ENCODE assay signal across 18 cellular contexts in genomic region chr2:64000630-64001381, GRCh38. TPM values are rescaled to one million over a fixed set of nuclear protein-coding genes. Genes with fewer than 3 reads are reported as not detected.
DNase-seq lines count a peak whose midpoint lies in the region; ATAC-seq and TF ChIP-seq lines count a peak whose summit lies in the region.
"Had no signal": no experiment of that assay in that cellular context is flagged by ENCODE, and none has a peak within 500 bp of the region (broad histone marks: within the 10 kb centered on the region; RNA-seq: fewer than 3 reads in every experiment).

No MANE protein-coding gene starts in this region.

- no peaks in the 10 kb centered on the region for H3K27me3 ChIP-seq in cardiac muscle cell
- H3K27me3 ChIP-seq: esophagus squamous epithelium had no signal

- no peaks in the 10 kb centered on the region for H3K9me3 ChIP-seq in cardiac muscle cell (ENCODE audit: low read depth)

- no peak overlapping the region for H3K4me3 Mint-ChIP-seq in activated naive CD8-positive, alpha-beta T cell treated with anti-CD3 and anti-CD28 coated beads for 36 hours
- no peak overlapping the region for H3K4me3 Mint-ChIP-seq in activated naive CD8-positive, alpha-beta T cell treated with anti-CD3 and anti-CD28 coated beads, Interleukin-2, amount 50 U/mL, for 24 hours
- H3K4me3 Mint-ChIP-seq in WTC11, result no peak overlapping the region
- H3K4me3 Mint-ChIP-seq: dendritic cell treated with granulocyte-macrophage colony-stimulating factor and Interleukin-4, amounts not matched to agents 40 ng/mL and 50 ng/mL, for 4 days; nephron progenitor cell; stimulated activated naive CD8-positive, alpha-beta T cell treated with anti-CD3 and anti-CD28 coated beads, Interleukin-15, amount 100 ng/mL, for 72 hours; T-helper 17 cell had no signal

- peaks cover 13% of the 10 kb centered on the region for H3K9me3 Mint-ChIP-seq in activated naive CD8-positive, alpha-beta T cell treated with anti-CD3 and anti-CD28 coated beads for 36 hours
- peaks cover 21% of the 10 kb centered on the region for H3K9me3 Mint-ChIP-seq in activated naive CD8-positive, alpha-beta T cell treated with anti-CD3 and anti-CD28 coated beads, Interleukin-2, amount 50 U/mL, for 24 hours
- H3K9me3 Mint-ChIP-seq in WTC11, result peaks cover 44% of the 10 kb centered on the region

- peaks cover 10% of the 10 kb centered on the region for H3K4me1 Mint-ChIP-seq in activated naive CD8-positive, alpha-beta T cell treated with anti-CD3 and anti-CD28 coated beads for 36 hours
- peaks cover 3% of the 10 kb centered on the region for H3K4me1 Mint-ChIP-seq in activated naive CD8-positive, alpha-beta T cell treated with anti-CD3 and anti-CD28 coated beads, Interleukin-2, amount 50 U/mL, for 24 hours
- H3K4me1 Mint-ChIP-seq in WTC11, result peaks cover 6% of the 10 kb centered on the region
- H3K4me1 Mint-ChIP-seq: nephron progenitor cell; stimulated activated naive CD8-positive, alpha-beta T cell treated with anti-CD3 and anti-CD28 coated beads, Interleukin-15, amount 100 ng/mL, for 72 hours had no signal

- H3K27ac Mint-ChIP-seq in activated naive CD8-positive, alpha-beta T cell treated with anti-CD3 and anti-CD28 coated beads for 36 hours, result peak overlapping the region; percentile 50
- no peak overlapping the region for H3K27ac Mint-ChIP-seq in activated naive CD8-positive, alpha-beta T cell treated with anti-CD3 and anti-CD28 coated beads, Interleukin-2, amount 50 U/mL, for 24 hours
- H3K27ac Mint-ChIP-seq in WTC11, result no peak overlapping the region
- H3K27ac Mint-ChIP-seq: dendritic cell treated with granulocyte-macrophage colony-stimulating factor and Interleukin-4, amounts not matched to agents 40 ng/mL and 50 ng/mL, for 4 days; nephron progenitor cell; stimulated activated naive CD8-positive, alpha-beta T cell treated with anti-CD3 and anti-CD28 coated beads, Interleukin-15, amount 100 ng/mL, for 72 hours; T-helper 17 cell had no signal

- CTCF ChIA-PET in WTC11 (lab: Charles Lee) (interaction anchor here (0.6 to 1.3 kb wide), 4 partner anchors 10 to 1020 kb away, joined by 3 to 4 read pairs (median 4); partner anchors contain the start of gene VPS54), RWPE1 (lab: Yijun Ruan, JAX) (no interaction called here)

- POLR2A ChIA-PET in WTC11 (lab: Charles Lee) (no interaction called here), RWPE1 (lab: Yijun Ruan, JAX; ENCODE audit: low non-redundant PET) (no interaction called here)

- DNase-seq in activated naive CD8-positive, alpha-beta T cell treated with anti-CD3 and anti-CD28 coated beads for 36 hours, result no peak
- no peak for DNase-seq in activated naive CD8-positive, alpha-beta T cell treated with anti-CD3 and anti-CD28 coated beads, Interleukin-2, amount 50 U/mL, for 24 hours
- DNase-seq in WTC11 (ENCODE audit: low spot score) (no peak), cardiac muscle cell (ENCODE audit: low read depth in 1 of 2, low spot score in 1 of 2) (no peak), retinal pigment epithelial cell (ENCODE audit: low read depth) (no peak), medulla oblongata (ENCODE audit: extremely low spot score) (no peak), SW 1271 (lab: John Stamatoyannopoulos, UW) (no peak), RWPE1 (ENCODE audit: low spot score) (no peak)
- DNase-seq: activated gamma-delta T cell; DMS153; esophagus squamous epithelium; NCI-H1694; nephron progenitor cell; NK-92 treated with Interleukin-12 subunit alpha and Interleukin-12 subunit beta, amount 100 ng/mL, for 24 hours; stimulated activated naive CD8-positive, alpha-beta T cell treated with anti-CD3 and anti-CD28 coated beads, Interleukin-15, amount 100 ng/mL, for 72 hours; T-helper 17 cell had no signal

- H3K27ac ChIP-seq in cardiac muscle cell, result no peak overlapping the region
- no peak overlapping the region for H3K27ac ChIP-seq in RWPE1
- H3K27ac ChIP-seq: C4-2B, esophagus squamous epithelium had no signal

- peaks cover 39% of the 10 kb centered on the region for H3K36me3 Mint-ChIP-seq in activated naive CD8-positive, alpha-beta T cell treated with anti-CD3 and anti-CD28 coated beads for 36 hours
- peaks cover 19% of the 10 kb centered on the region for H3K36me3 Mint-ChIP-seq in activated naive CD8-positive, alpha-beta T cell treated with anti-CD3 and anti-CD28 coated beads, Interleukin-2, amount 50 U/mL, for 24 hours (ENCODE audit: low read depth)
- peaks cover 45% of the 10 kb centered on the region for H3K36me3 Mint-ChIP-seq in WTC11

- no peak overlapping the region for H3K4me3 ChIP-seq in cardiac muscle cell
- H3K4me3 ChIP-seq in retinal pigment epithelial cell (ENCODE audit: low read length), result no peak overlapping the region
- H3K4me3 ChIP-seq: esophagus squamous epithelium had no signal

- TF ChIP-seq CTCF in WTC11 (IDR thresholded peaks at IDR 0.05) (no peak), cardiac muscle cell (IDR thresholded peaks at IDR 0.05; ENCODE audit: low read depth, low read length) (peak; percentile 2), retinal pigment epithelial cell (conservative IDR thresholded peaks at IDR 0.05; ENCODE audit: low read depth, low read length) (peak; percentile 5), RWPE1 (conservative IDR thresholded peaks at IDR 0.05; ENCODE audit: low read depth) (no peak)

- no peaks in the 10 kb centered on the region for H3K4me1 ChIP-seq in cardiac muscle cell (ENCODE audit: low read depth)

- no peaks in the 10 kb centered on the region for H3K27me3 Mint-ChIP-seq in activated naive CD8-positive, alpha-beta T cell treated with anti-CD3 and anti-CD28 coated beads for 36 hours
- no peaks in the 10 kb centered on the region for H3K27me3 Mint-ChIP-seq in activated naive CD8-positive, alpha-beta T cell treated with anti-CD3 and anti-CD28 coated beads, Interleukin-2, amount 50 U/mL, for 24 hours
- H3K27me3 Mint-ChIP-seq in WTC11 (ENCODE audit: low read depth), result no peaks in the 10 kb centered on the region
- H3K27me3 Mint-ChIP-seq: dendritic cell treated with granulocyte-macrophage colony-stimulating factor and Interleukin-4, amounts not matched to agents 40 ng/mL and 50 ng/mL, for 4 days; stimulated activated naive CD8-positive, alpha-beta T cell treated with anti-CD3 and anti-CD28 coated beads, Interleukin-15, amount 100 ng/mL, for 72 hours; T-helper 17 cell had no signal

- ATAC-seq in activated naive CD8-positive, alpha-beta T cell treated with anti-CD3 and anti-CD28 coated beads, Interleukin-2, amount 50 U/mL, for 24 hours, result no peak
- ATAC-seq in WTC11, result peak; percentile 86
- ATAC-seq: stimulated activated naive CD8-positive, alpha-beta T cell treated with anti-CD3 and anti-CD28 coated beads, Interleukin-15, amount 100 ng/mL, for 72 hours; T-helper 17 cell had no signal

- no peaks in the 10 kb centered on the region for H3K36me3 ChIP-seq in cardiac muscle cell
- H3K36me3 ChIP-seq: esophagus squamous epithelium had no signal

TF ChIP-seq in WTC11, 78 proteins besides CTCF, POLR2A, EP300 and RAD21:
- TF ChIP-seq MXD4 (CRISPR knock-in tag; IDR thresholded peaks at IDR 0.05; ENCODE audit: borderline replicate concordance) (no peak), ARID4B (CRISPR knock-in tag; IDR thresholded peaks at IDR 0.05; ENCODE audit: borderline replicate concordance) (no peak)
TF ChIP-seq in WTC11: peak in this region for 0.

RNA-seq across cellular contexts. Expression of gene VPS54, which starts 18.4 kb away (rescaled TPM):
- 10 to 100 TPM in 1 of 2 experiments, 1 to 10 TPM in 1; 9.2 to 10.1 TPM for total RNA-seq in activated naive CD8-positive, alpha-beta T cell treated with anti-CD3 and anti-CD28 coated beads for 36 hours
- 12.4 to 14.6 TPM (median 13.5 TPM) in 3 replicates for total RNA-seq in WTC11 (2021)
- total RNA-seq in cardiac muscle cell, result 18.4 and 22.4 TPM in 2 replicates
- polyA plus RNA-seq in cardiac muscle cell, result 18.7 and 23.3 TPM in 2 replicates

Comparison
In these comparisons a context has a peak if more than half of its experiments do, and no peak if none do; other contexts are left out.
1. CTCF ChIP-seq: peak in cardiac muscle cell (single experiment) and retinal pigment epithelial cell (single experiment); none in WTC11 (single experiment) and RWPE1 (single experiment).